21 cellular contexts compared by ENCODE assay signal in the genomic region with DNA sequence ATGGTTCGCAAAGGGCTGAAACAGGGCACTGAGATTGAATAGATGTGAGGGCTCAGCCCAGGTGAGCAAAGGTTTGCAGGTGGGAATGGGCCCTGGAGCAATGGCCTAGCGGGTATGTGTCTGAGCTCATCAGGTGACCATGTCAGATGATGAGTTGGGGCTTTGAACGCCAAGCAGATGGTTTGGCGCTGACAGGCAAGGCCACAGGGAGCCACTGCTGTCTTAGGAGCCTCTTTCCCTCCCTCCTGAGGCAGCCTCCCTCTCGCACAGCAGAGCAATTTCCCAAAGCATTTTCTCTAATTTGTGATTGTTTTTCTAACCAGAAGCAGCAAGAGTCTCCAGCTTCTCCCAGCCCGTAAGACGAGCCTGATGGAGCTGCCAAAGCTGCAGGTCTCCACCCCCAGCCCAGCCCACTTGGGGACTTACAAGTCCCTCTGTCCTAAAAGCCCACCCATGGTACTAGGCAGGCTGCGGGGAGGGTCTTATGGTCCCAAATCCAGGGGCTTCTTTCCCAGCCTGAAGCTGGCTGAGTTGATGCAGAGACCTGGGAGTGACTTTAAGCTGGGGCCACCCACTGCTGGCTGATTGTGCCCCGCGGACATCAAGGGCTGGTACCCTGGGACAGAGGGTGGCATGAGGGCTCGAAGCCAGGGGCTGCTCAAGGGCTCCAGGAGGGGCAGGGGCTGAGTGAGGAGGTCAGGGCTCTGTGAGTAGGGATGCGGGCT. TPM values are rescaled to one million over a fixed set of nuclear protein-coding genes. Genes with fewer than 3 reads are reported as not detected.
DNase-seq lines count a peak whose midpoint lies in the region; ATAC-seq, FAIRE-seq and TF ChIP-seq lines count a peak whose summit lies in the region.
"Had no signal": no experiment of that assay in that cellular context is flagged by ENCODE, and none has a peak within 500 bp of the region (broad histone marks: within the 10 kb centered on the region; RNA-seq: fewer than 3 reads in every experiment).

No MANE protein-coding gene starts in this region.

- intact Hi-C loops in kidney (cut with DNase I) = no loop called here

- DNase-seq in NCI-H345 (lab: John Stamatoyannopoulos, UW) (peak; percentile 40), NCI-H345 treated with DMSO at 0.1 percent for 48 hours (lab: John Stamatoyannopoulos, UW; ENCODE audit: unreplicated experiment) (no peak), NCI-H146 treated with DMSO at 0.1 percent for 48 hours (lab: John Stamatoyannopoulos, UW; ENCODE audit: unreplicated experiment) (peak; percentile 94), kidney (peak; percentile 59)
- DNase-seq in stimulated activated effector memory CD8-positive, alpha-beta T cell treated with anti-CD3 and anti-CD28 coated beads, Interleukin-12 subunit alpha, Interleukin-12 subunit beta, amount 100 ng/mL, for 72 hours (ENCODE audit: low spot score in 2 of 2) = no peak
- DNase-seq in stimulated activated CD4-positive, alpha-beta T cell treated with anti-CD3 and anti-CD28 coated beads, Interleukin-2, amount 100 ng/mL, for 24 hours = no peak
- no peak for DNase-seq in activated CD4-positive, alpha-beta T cell treated with anti-CD3 and anti-CD28 coated beads, Interleukin-2, amount 50 U/mL, for 48 hours
- DNase-seq: Calu3; CD4-positive, alpha-beta memory T cell; DMS79 treated with DMSO at 0.1 percent for 48 hours; H9 had no signal

- H3K9ac ChIP-seq in kidney (ENCODE audit: low read length in 2 of 2) = no peak overlapping the region
- H3K9ac ChIP-seq: BLaER1 had no signal

- H3K9me3 Mint-ChIP-seq in stimulated activated effector memory CD8-positive, alpha-beta T cell treated with anti-CD3 and anti-CD28 coated beads, Interleukin-12 subunit alpha, Interleukin-12 subunit beta, amount 100 ng/mL, for 72 hours = no peaks in the 10 kb centered on the region
- H3K9me3 Mint-ChIP-seq: CD14-positive monocyte; CD4-positive, alpha-beta memory T cell; H9 had no signal

- H3K9me3 ChIP-seq in kidney (ENCODE audit: control insufficient read depth in 1 of 2, low read length in 2 of 2) = no peaks in the 10 kb centered on the region
- H3K9me3 ChIP-seq: A549, BLaER1 had no signal

- no peak overlapping the region for H3K27ac ChIP-seq in kidney (ENCODE audit: low read depth in 2 of 2, low read length in 2 of 2)
- H3K27ac ChIP-seq: 22Rv1, A549, BLaER1 had no signal

- no peak overlapping the region for H3K4me3 Mint-ChIP-seq in stimulated activated effector memory CD8-positive, alpha-beta T cell treated with anti-CD3 and anti-CD28 coated beads, Interleukin-12 subunit alpha, Interleukin-12 subunit beta, amount 100 ng/mL, for 72 hours
- H3K4me3 Mint-ChIP-seq: CD14-positive monocyte; CD4-positive, alpha-beta memory T cell; H9 had no signal

- no peak overlapping the region for H3K27ac Mint-ChIP-seq in stimulated activated effector memory CD8-positive, alpha-beta T cell treated with anti-CD3 and anti-CD28 coated beads, Interleukin-12 subunit alpha, Interleukin-12 subunit beta, amount 100 ng/mL, for 72 hours
- H3K27ac Mint-ChIP-seq: CD14-positive monocyte had no signal

- H3K4me1 ChIP-seq in kidney (ENCODE audit: control insufficient read depth in 1 of 2, insufficient read depth in 1 of 2, low read depth in 1 of 2, low read length in 2 of 2) = no peaks in the 10 kb centered on the region
- H3K4me1 ChIP-seq: A549, BLaER1 had no signal

- no peaks in the 10 kb centered on the region for H3K36me3 ChIP-seq in kidney (ENCODE audit: control insufficient read depth in 1 of 2, insufficient read depth in 2 of 2, low read length in 2 of 2)
- H3K36me3 ChIP-seq: BLaER1 had no signal

- peak; percentile 19 for ATAC-seq in stimulated activated effector memory CD8-positive, alpha-beta T cell treated with anti-CD3 and anti-CD28 coated beads, Interleukin-12 subunit alpha, Interleukin-12 subunit beta, amount 100 ng/mL, for 72 hours
- no peak for ATAC-seq in GM18519 (IDR thresholded peaks at IDR 0.05; ENCODE audit: low FRiP score, unreplicated experiment)
- ATAC-seq: A549, GM12878 had no signal

- H3K4me3 ChIP-seq in kidney (ENCODE audit: low read length in 2 of 2) = no peak overlapping the region
- H3K4me3 ChIP-seq: A549, BLaER1, GM12878 had no signal

- no peak for FAIRE-seq in kidney (lab: Jason Lieb, UNC)
- FAIRE-seq: GM12878, GM19239, H1 had no signal

- H3K4me1 Mint-ChIP-seq in stimulated activated effector memory CD8-positive, alpha-beta T cell treated with anti-CD3 and anti-CD28 coated beads, Interleukin-12 subunit alpha, Interleukin-12 subunit beta, amount 100 ng/mL, for 72 hours = no peaks in the 10 kb centered on the region
- H3K4me1 Mint-ChIP-seq: CD14-positive monocyte; CD4-positive, alpha-beta memory T cell had no signal

- no peak for TF ChIP-seq CTCF in kidney (IDR thresholded peaks at IDR 0.05; ENCODE audit: borderline replicate concordance, extremely low read depth, insufficient read depth)

- no peaks in the 10 kb centered on the region for H3K36me3 Mint-ChIP-seq in stimulated activated effector memory CD8-positive, alpha-beta T cell treated with anti-CD3 and anti-CD28 coated beads, Interleukin-12 subunit alpha, Interleukin-12 subunit beta, amount 100 ng/mL, for 72 hours
- H3K36me3 Mint-ChIP-seq: CD14-positive monocyte; CD4-positive, alpha-beta memory T cell had no signal

RNA-seq across cellular contexts. Expression of a gene that starts 11.6 kb away (rescaled TPM):
- total RNA-seq in kidney = 1.6 TPM
- polyA plus RNA-seq in kidney (ENCODE audit: insufficient read depth, low read depth, low replicate concordance) = 0.19 TPM
- total RNA-seq: Calu3; CD4-positive, alpha-beta memory T cell; GM12878; H9; HT-29 had no signal
- polyA plus RNA-seq: A549; AG04450; CD14-positive monocyte; CD4-positive, alpha-beta memory T cell; GM12878 had no signal

Comparison
In these comparisons a context has a peak if more than half of its experiments do, and no peak if none do; other contexts are left out.
1. DNase-seq: peak in NCI-H345 (single experiment), NCI-H146 treated with DMSO at 0.1 percent for 48 hours (single experiment) and kidney (single experiment); none in NCI-H345 treated with DMSO at 0.1 percent for 48 hours (single experiment), stimulated activated effector memory CD8-positive, alpha-beta T cell treated with anti-CD3 and anti-CD28 coated beads, Interleukin-12 subunit alpha, Interleukin-12 subunit beta, amount 100 ng/mL, for 72 hours (0 of 2), stimulated activated CD4-positive, alpha-beta T cell treated with anti-CD3 and anti-CD28 coated beads, Interleukin-2, amount 100 ng/mL, for 24 hours (0 of 2) and activated CD4-positive, alpha-beta T cell treated with anti-CD3 and anti-CD28 coated beads, Interleukin-2, amount 50 U/mL, for 48 hours (0 of 2).